ENCODE assay signal across 12 cellular contexts in the genomic region with DNA sequence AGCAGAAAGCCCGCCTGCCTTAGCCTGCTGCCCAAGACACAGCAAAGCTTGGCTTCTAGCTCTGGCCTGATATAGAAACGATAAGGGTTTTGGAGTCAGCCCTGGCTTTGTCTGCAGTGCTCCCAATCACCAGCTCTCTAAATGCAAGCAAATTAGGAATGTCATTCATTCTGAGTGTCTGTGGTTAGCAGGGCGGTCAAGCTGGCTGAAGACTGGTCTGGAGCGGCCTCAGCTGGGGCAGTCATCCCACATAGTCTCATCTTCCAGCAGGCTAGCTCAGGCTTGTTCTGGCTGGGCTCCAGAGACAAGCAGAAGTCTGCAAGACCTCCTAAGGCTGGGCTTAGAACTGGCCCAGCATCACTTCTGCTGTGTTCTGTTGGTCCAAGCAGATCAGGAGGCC. TPM values are rescaled to one million over a fixed set of nuclear protein-coding genes. Genes with fewer than 3 reads are reported as not detected.
DNase-seq lines count a peak whose midpoint lies in the region; ATAC-seq and TF ChIP-seq lines count a peak whose summit lies in the region.
"Had no signal": no experiment of that assay in that cellular context is flagged by ENCODE, and none has a peak within 500 bp of the region (broad histone marks: within the 10 kb centered on the region; RNA-seq: fewer than 3 reads in every experiment).

No MANE protein-coding gene starts in this region.

- POLR2A ChIA-PET in OCI-LY7 (lab: Charles Lee) = interaction anchor here (0.7 kb wide), 1 partner anchor 12 kb away, joined by 3 read pairs; no protein-coding TSS in a partner anchor

- H4K20me1 ChIP-seq in fibroblast of lung (ENCODE audit: control insufficient read depth, extremely low read depth, insufficient read depth, low read length) = no peaks in the 10 kb centered on the region
- H4K20me1 ChIP-seq in smooth muscle cell (ENCODE audit: low read depth) = no peaks in the 10 kb centered on the region
- no peaks in the 10 kb centered on the region for H4K20me1 ChIP-seq in OCI-LY7 (ENCODE audit: insufficient read depth, low read length)

- intact Hi-C loops in OCI-LY7 (cut with micrococcal nuclease; ENCODE audit: unreplicated experiment) = no loop called here

- CTCF ChIA-PET in OCI-LY7 (lab: Charles Lee; ENCODE audit: unreplicated experiment) = no interaction called here

- peak overlapping the region; percentile 45 for H3K4me2 ChIP-seq in fibroblast of lung (ENCODE audit: extremely low read depth, insufficient read depth, low read length)
- peak overlapping the region; percentile 17 for H3K4me2 ChIP-seq in smooth muscle cell
- no peak overlapping the region for H3K4me2 ChIP-seq in OCI-LY7 (ENCODE audit: low read length)

- no peak overlapping the region for H3K27ac ChIP-seq in fibroblast of lung (ENCODE audit: insufficient read depth, low read length)
- H3K27ac ChIP-seq in smooth muscle cell (ENCODE audit: low read depth) = peak overlapping the region; percentile 42
- no peak overlapping the region for H3K27ac ChIP-seq in OCI-LY7 (ENCODE audit: low read depth, low read length, poor library complexity, severe bottlenecking)
- H3K27ac ChIP-seq: 22Rv1, coronary artery had no signal

- H3K4me1 ChIP-seq in fibroblast of lung (ENCODE audit: control insufficient read depth, extremely low read depth, insufficient read depth, low read length) (peaks cover 4% of the 10 kb centered on the region), smooth muscle cell (ENCODE audit: low read depth) (peaks cover 5% of the 10 kb centered on the region), OCI-LY7 (ENCODE audit: insufficient read depth, low read length, poor library complexity, severe bottlenecking) (no peaks in the 10 kb centered on the region)

- H3K9me3 ChIP-seq in fibroblast of lung (ENCODE audit: control insufficient read depth, insufficient read depth, low read depth, low read length) = no peaks in the 10 kb centered on the region
- no peaks in the 10 kb centered on the region for H3K9me3 ChIP-seq in smooth muscle cell (replicated peaks; ENCODE audit: low read depth)
- H3K9me3 ChIP-seq in OCI-LY7 (ENCODE audit: low read length) = no peaks in the 10 kb centered on the region

- TF ChIP-seq CTCF in fibroblast of lung (conservative IDR thresholded peaks at IDR 0.05 in 1 of 2, IDR thresholded peaks at IDR 0.05 in 1 of 2; ENCODE audit: low read depth in 1 of 2, low read length in 2 of 2) (no peak), smooth muscle cell (IDR thresholded peaks at IDR 0.05; ENCODE audit: borderline replicate concordance, insufficient read depth, poor library complexity, severe bottlenecking) (no peak), OCI-LY7 (conservative IDR thresholded peaks at IDR 0.05; ENCODE audit: low read length) (no peak)

- H3K79me2 ChIP-seq in fibroblast of lung (ENCODE audit: control insufficient read depth, insufficient read depth, low read length) (no peaks in the 10 kb centered on the region), smooth muscle cell (ENCODE audit: low read depth) (no peaks in the 10 kb centered on the region), OCI-LY7 (ENCODE audit: insufficient read depth, low read depth, low read length) (no peaks in the 10 kb centered on the region)

- BruUV-seq in OCI-LY7 (replicated peaks; lab: Mats Ljungman, UMichigan) = no TSS peak

- H3F3A ChIP-seq in smooth muscle cell (ENCODE audit: low read depth) = peaks cover 3% of the 10 kb centered on the region

- peak; percentile 30 for DNase-seq in DMS 273 (lab: John Stamatoyannopoulos, UW; ENCODE audit: unreplicated experiment)
- no peak for DNase-seq in DMS 273 treated with DMSO at 0.1 percent for 48 hours (lab: John Stamatoyannopoulos, UW)
- peak; percentile 20 for DNase-seq in SK-N-DZ (ENCODE audit: low spot score)
- peak; percentile 67 to 98 for DNase-seq in fibroblast of lung (ENCODE audit: low read depth in 2 of 2)
- no peak for DNase-seq in smooth muscle cell (lab: John Stamatoyannopoulos, UW; ENCODE audit: unreplicated experiment)
- DNase-seq in OCI-LY7 (ENCODE audit: low spot score) = no peak
- DNase-seq: activated T-cell treated with anti-CD3 and anti-CD28 coated beads, Interleukin-2, amount 50 U/mL, for 1 hour; stimulated activated CD4-positive, alpha-beta T cell treated with anti-CD3 and anti-CD28 coated beads, Interleukin-4, amount 100 ng/mL, for 4 hours had no signal

- no peak overlapping the region for H3K9ac ChIP-seq in fibroblast of lung (ENCODE audit: insufficient read depth, low read length)
- H3K9ac ChIP-seq in smooth muscle cell (ENCODE audit: low read depth) = no peak overlapping the region

- no peaks in the 10 kb centered on the region for H3K27me3 ChIP-seq in fibroblast of lung (ENCODE audit: control insufficient read depth, insufficient read depth, low read length)
- no peaks in the 10 kb centered on the region for H3K27me3 ChIP-seq in smooth muscle cell (ENCODE audit: low read depth)

- no peaks in the 10 kb centered on the region for H3K36me3 ChIP-seq in fibroblast of lung (ENCODE audit: control insufficient read depth, insufficient read depth, low read length)
- no peaks in the 10 kb centered on the region for H3K36me3 ChIP-seq in smooth muscle cell (ENCODE audit: low read depth)
- no peaks in the 10 kb centered on the region for H3K36me3 ChIP-seq in OCI-LY7 (ENCODE audit: insufficient read depth, low read length)

- no peaks in the 10 kb centered on the region for H3K9me2 ChIP-seq in OCI-LY7 (ENCODE audit: insufficient read depth, low read length)

- 35% methylated on average over 4 of the region's 4 CpGs for WGBS in smooth muscle cell (ENCODE audit: low lambda C conversion rate)

- ATAC-seq in activated CD4-positive, CD25-positive, alpha-beta regulatory T cell treated with anti-CD3 and anti-CD28 coated beads, Interleukin-2, amount 50 U/mL, for 24 hours = no peak
- no peak for ATAC-seq in GM19023 (IDR thresholded peaks at IDR 0.05; ENCODE audit: unreplicated experiment)

- no peak overlapping the region for H2AFZ ChIP-seq in fibroblast of lung (ENCODE audit: low read length)
- no peak overlapping the region for H2AFZ ChIP-seq in smooth muscle cell (ENCODE audit: low read depth)
- no peak overlapping the region for H2AFZ ChIP-seq in OCI-LY7 (ENCODE audit: low read length)

- H3K4me3 ChIP-seq in fibroblast of lung (replicated peaks in 1 of 4; ENCODE audit: control extremely low read depth in 1 of 4, insufficient read depth in 1 of 4, low read depth in 3 of 4, low read length in 4 of 4) (no peak overlapping the region), smooth muscle cell (no peak overlapping the region), OCI-LY7 (ENCODE audit: low read depth, low read length, poor library complexity, severe bottlenecking) (no peak overlapping the region)
- H3K4me3 ChIP-seq: coronary artery had no signal

RNA-seq across cellular contexts. Expression of gene TMC7, which starts 24.5 kb away (rescaled TPM):
- 0.53 and 1.6 TPM in 2 replicates for polyA plus RNA-seq in SK-N-DZ (2014; cell fraction: cytosol; rRNA removed)
- 0.88 and 3.1 TPM in 2 replicates for polyA plus RNA-seq in SK-N-DZ (2014; cell fraction: nucleus; rRNA removed)
- total RNA-seq in fibroblast of lung = 0.51 and 1.5 TPM in 2 replicates
- polyA plus RNA-seq in fibroblast of lung = 0.18 and 0.85 TPM in 2 replicates
- 0.15 and 0.65 TPM in 2 replicates for polyA plus RNA-seq in fibroblast of lung (2012)
- polyA minus RNA-seq in fibroblast of lung (ENCODE audit: low replicate concordance) = 1.9 TPM in 1 of 2 replicates, not detected in the other
- 1.4 and 1.7 TPM in 2 replicates for total RNA-seq in smooth muscle cell
- 0.54 and 1.0 TPM in 2 replicates for polyA plus RNA-seq in smooth muscle cell
- not detected in 2 replicates for total RNA-seq in OCI-LY7 (2014; rRNA removed; shearing (Covaris generic))
- not detected in 2 replicates for total RNA-seq in OCI-LY7 (2022)

RNA-seq across cellular contexts. Expression of gene COQ7, which starts 59.2 kb away (rescaled TPM):
- 35.5 and 42.3 TPM in 2 replicates for polyA plus RNA-seq in SK-N-DZ (2014; cell fraction: cytosol; rRNA removed)
- polyA plus RNA-seq in SK-N-DZ (2014; cell fraction: nucleus; rRNA removed) = 16.7 and 21.2 TPM in 2 replicates
- total RNA-seq in fibroblast of lung (19.8 and 20.5 TPM in 2 replicates), smooth muscle cell (6.6 and 10.5 TPM in 2 replicates), OCI-LY7 (2022) (21.6 and 27.3 TPM in 2 replicates)
- polyA plus RNA-seq in fibroblast of lung (12.4 and 14.0 TPM in 2 replicates), smooth muscle cell (10.1 and 11.4 TPM in 2 replicates)
- polyA plus RNA-seq in fibroblast of lung (2012) = 13.6 and 14.7 TPM in 2 replicates
- 3.7 and 4.0 TPM in 2 replicates for polyA minus RNA-seq in fibroblast of lung (ENCODE audit: low replicate concordance)
- 19.9 and 22.2 TPM in 2 replicates for total RNA-seq in OCI-LY7 (2014; rRNA removed; shearing (Covaris generic))

Comparison
In these comparisons a context has a peak if more than half of its experiments do, and no peak if none do; other contexts are left out.
1. DNase-seq: peak in DMS 273 (single experiment), SK-N-DZ (single experiment) and fibroblast of lung (2 of 2); none in DMS 273 treated with DMSO at 0.1 percent for 48 hours (single experiment), smooth muscle cell (single experiment) and OCI-LY7 (single experiment).